In genomic region chr1:64938991-64939390, GRCh38 we compare ENCODE assay signal across 22 cellular contexts.
"Had no signal": no experiment of that assay in that cellular context is flagged by ENCODE, and none has a peak within 500 bp of the region (broad histone marks: within the 10 kb centered on the region; RNA-seq: fewer than 3 reads in every experiment).

No MANE protein-coding gene starts in this region.

- H3K9me3 Mint-ChIP-seq: activated naive CD4-positive, alpha-beta T cell treated with anti-CD3 and anti-CD28 coated beads for 36 hours; stimulated activated effector memory CD8-positive, alpha-beta T cell treated with anti-CD3 and anti-CD28 coated beads, Interleukin-12 subunit alpha, Interleukin-12 subunit beta, amount 100 ng/mL, for 72 hours had no signal

- ATAC-seq: heart right ventricle; left lung; mucosa of descending colon; pancreas; stimulated activated effector memory CD8-positive, alpha-beta T cell treated with anti-CD3 and anti-CD28 coated beads, Interleukin-12 subunit alpha, Interleukin-12 subunit beta, amount 100 ng/mL, for 72 hours; upper lobe of right lung had no signal

- H3K36me3 Mint-ChIP-seq: stimulated activated effector memory CD8-positive, alpha-beta T cell treated with anti-CD3 and anti-CD28 coated beads, Interleukin-12 subunit alpha, Interleukin-12 subunit beta, amount 100 ng/mL, for 72 hours had no signal

- H3K9me3 ChIP-seq: breast epithelium, heart right ventricle, left lung, mucosa of descending colon, pancreas, prostate gland, sigmoid colon, stomach, thyroid gland, upper lobe of right lung had no signal

- DNase-seq: activated CD4-positive, alpha-beta T cell treated with anti-CD3 and anti-CD28 coated beads for 4 hours; activated CD4-positive, alpha-beta T cell treated with anti-CD3 and anti-CD28 coated beads, Interleukin-2, amount 50 U/mL, for 4 hours; activated CD4-positive, CD25-positive, alpha-beta regulatory T cell; activated effector memory CD4-positive, alpha-beta T cell treated with Interleukin-2 at 50 U/mL for 16 hours; activated naive CD4-positive, alpha-beta T cell treated with anti-CD3 and anti-CD28 coated beads for 36 hours; activated T-cell treated with anti-CD3 and anti-CD28 coated beads for 4 hours; effector memory CD4-positive, alpha-beta T cell; heart right ventricle; left lung; mucosa of descending colon; nucleus accumbens; pancreas; sigmoid colon; small intestine; stimulated activated CD4-positive, alpha-beta T cell treated with anti-CD3 and anti-CD28 coated beads, Interleukin-4, amount 100 ng/mL, for 24 hours; stomach; T-helper 1 cell; thyroid gland; upper lobe of right lung had no signal

- H3K27me3 ChIP-seq: breast epithelium, heart right ventricle, left lung, pancreas, sigmoid colon, stomach, thyroid gland, upper lobe of right lung had no signal

- H3K4me3 Mint-ChIP-seq: activated naive CD4-positive, alpha-beta T cell treated with anti-CD3 and anti-CD28 coated beads for 36 hours; stimulated activated effector memory CD8-positive, alpha-beta T cell treated with anti-CD3 and anti-CD28 coated beads, Interleukin-12 subunit alpha, Interleukin-12 subunit beta, amount 100 ng/mL, for 72 hours had no signal

- H3K27ac ChIP-seq: breast epithelium, heart right ventricle, left lung, pancreas, prostate gland, sigmoid colon, stomach, thyroid gland, upper lobe of right lung had no signal

- H3K27ac Mint-ChIP-seq: activated naive CD4-positive, alpha-beta T cell treated with anti-CD3 and anti-CD28 coated beads for 36 hours; stimulated activated effector memory CD8-positive, alpha-beta T cell treated with anti-CD3 and anti-CD28 coated beads, Interleukin-12 subunit alpha, Interleukin-12 subunit beta, amount 100 ng/mL, for 72 hours had no signal
